ENCODE assay signal across 20 cellular contexts in genomic region chr1:10622896-10623295, GRCh38.
DNase-seq lines count a peak whose midpoint lies in the region; ATAC-seq and TF ChIP-seq lines count a peak whose summit lies in the region.
"Had no signal": no experiment of that assay in that cellular context is flagged by ENCODE, and none has a peak within 500 bp of the region (broad histone marks: within the 10 kb centered on the region; RNA-seq: fewer than 3 reads in every experiment).

No MANE protein-coding gene starts in this region.

- no peak for ATAC-seq in GM18520 (IDR thresholded peaks at IDR 0.05; ENCODE audit: unreplicated experiment)
- ATAC-seq: GM12878 had no signal

- H3K36me3 Mint-ChIP-seq in CD14-positive monocyte = peaks cover 43 to 64% of the 10 kb centered on the region in 2 donors

- H2BK5ac ChIP-seq in trophoblast cell (ENCODE audit: low read depth, low read length, poor library complexity) = no peak overlapping the region

- H3K4me1 ChIP-seq in esophagus muscularis mucosa = peaks cover 0 to 19% (median 11%) of the 10 kb centered on the region in 4 donors
- no peaks in the 10 kb centered on the region for H3K4me1 ChIP-seq in trophoblast cell (ENCODE audit: control insufficient read depth in 1 of 2, insufficient read depth in 2 of 2, low read length in 2 of 2)
- H3K4me1 ChIP-seq: BE2C, Caco-2 had no signal

- H3K4me2 ChIP-seq in trophoblast cell (ENCODE audit: low read length) = no peak overlapping the region
- H3K4me2 ChIP-seq: KMS-11 had no signal

- H3K4me3 ChIP-seq in esophagus muscularis mucosa = no peak overlapping the region
- H3K4me3 ChIP-seq in trophoblast cell (ENCODE audit: low read depth, low read length) = no peak overlapping the region
- H3K4me3 ChIP-seq: GM12878, SK-N-MC had no signal

- no peaks in the 10 kb centered on the region for H3K9me3 ChIP-seq in esophagus muscularis mucosa
- peaks cover 4% of the 10 kb centered on the region for H3K9me3 ChIP-seq in trophoblast cell (ENCODE audit: insufficient read depth, low read depth, low read length)
- H3K9me3 ChIP-seq: BE2C, Caco-2 had no signal

- WGBS in esophagus muscularis mucosa = 68% methylated on average over 11 of the region's 11 CpGs
- no CpG with 5 or more reads among the region's 11 CpGs for WGBS in trophoblast cell (ENCODE audit: extremely low coverage, insufficient coverage, insufficient read length)

- no peaks in the 10 kb centered on the region for H3K79me1 ChIP-seq in trophoblast cell (ENCODE audit: low read length)

- no peak overlapping the region for H3K4me3 Mint-ChIP-seq in CD14-positive monocyte
- H3K4me3 Mint-ChIP-seq: CD4-positive, alpha-beta T cell had no signal

- no peak overlapping the region for H2AK5ac ChIP-seq in trophoblast cell (ENCODE audit: low read length)

- H2BK120ac ChIP-seq in trophoblast cell (ENCODE audit: insufficient read depth, low read length, poor library complexity) = no peak overlapping the region

- H4K12ac ChIP-seq in trophoblast cell (ENCODE audit: low read depth, low read length) = no peak overlapping the region

- H3K36me3 ChIP-seq in esophagus muscularis mucosa (peaks cover 11 to 45% (median 33%) of the 10 kb centered on the region in 4 donors), trophoblast cell (ENCODE audit: control insufficient read depth in 1 of 2, insufficient read depth in 2 of 2, low read length in 2 of 2) (peaks cover 8 to 19% of the 10 kb centered on the region in 2 experiments)
- H3K36me3 ChIP-seq: BE2C had no signal

- H3K18ac ChIP-seq in trophoblast cell (ENCODE audit: low read length) = no peak overlapping the region

- DNase-seq in NCI-H2171 treated with DMSO at 0.1 percent for 48 hours (lab: John Stamatoyannopoulos, UW) = peak; percentile 13
- no peak for DNase-seq in NCI-H2171 (lab: John Stamatoyannopoulos, UW)
- DNase-seq in CD14-positive monocyte (ENCODE audit: low spot score) = peak; percentile 41
- DNase-seq in esophagus muscularis mucosa (ENCODE audit: extremely low spot score) = no peak
- DNase-seq in retina = peak; percentile 23
- DNase-seq in midbrain (lab: John Stamatoyannopoulos, UW) = no peak
- DNase-seq in trophoblast cell = no peak
- DNase-seq: BE2C, Caco-2, MV-4-11, NCI-H187 treated with DMSO at 0.1 percent for 48 hours, NCI-H510A, NCI-H748 treated with DMSO at 0.1 percent for 48 hours, OCI-M1, SHP77 had no signal

- H3K27me3 Mint-ChIP-seq in CD14-positive monocyte (ENCODE audit: low read depth in 3 of 3) = peaks cover 0 to 2% (median 0%) of the 10 kb centered on the region in 3 donors
- H3K27me3 Mint-ChIP-seq: CD4-positive, alpha-beta T cell had no signal

- H2AFZ ChIP-seq in trophoblast cell (ENCODE audit: insufficient read depth, low read length, poor library complexity) = no peak overlapping the region

- no peak for TF ChIP-seq EP300 in esophagus muscularis mucosa (IDR thresholded peaks at IDR 0.05)

- peak overlapping the region; percentile 20 to 76 (median 55) for H3K27ac ChIP-seq in esophagus muscularis mucosa (replicated peaks in 1 of 4)
- H3K27ac ChIP-seq in trophoblast cell (ENCODE audit: low read depth, low read length) = no peak overlapping the region
- H3K27ac ChIP-seq: KMS-11 had no signal

- TF ChIP-seq CTCF in CD14-positive monocyte (IDR thresholded peaks at IDR 0.05) (no peak), esophagus muscularis mucosa (IDR thresholded peaks at IDR 0.05) (no peak)

- no peaks in the 10 kb centered on the region for H3K9me3 Mint-ChIP-seq in CD14-positive monocyte
- H3K9me3 Mint-ChIP-seq: CD4-positive, alpha-beta T cell had no signal

- H4K91ac ChIP-seq in trophoblast cell (ENCODE audit: low read depth, low read length) = no peak overlapping the region

- H3K79me2 ChIP-seq in trophoblast cell (ENCODE audit: control insufficient read depth, insufficient read depth, low read length, poor library complexity) = no peaks in the 10 kb centered on the region

- H3K4ac ChIP-seq in trophoblast cell (ENCODE audit: low read depth, low read length) = no peak overlapping the region

- H3K9ac ChIP-seq in trophoblast cell (ENCODE audit: low read length) = no peak overlapping the region
- H3K9ac ChIP-seq: KMS-11 had no signal

- intact Hi-C loops in CD14-positive monocyte (cut with micrococcal nuclease) = no loop called here
- intact Hi-C loops in esophagus muscularis mucosa (cut with DNase I) = no loop called here

- H4K8ac ChIP-seq in trophoblast cell (ENCODE audit: low read depth, low read length) = no peak overlapping the region

- H3K27me3 ChIP-seq in esophagus muscularis mucosa = no peaks in the 10 kb centered on the region
- no peaks in the 10 kb centered on the region for H3K27me3 ChIP-seq in trophoblast cell (ENCODE audit: insufficient read depth, low read length)
- H3K27me3 ChIP-seq: BE2C had no signal

- H3K23ac ChIP-seq in trophoblast cell (ENCODE audit: low read length) = no peak overlapping the region

- TF ChIP-seq POLR2A in esophagus muscularis mucosa (IDR thresholded peaks at IDR 0.05; ENCODE audit: low read depth) = no peak

- H3K27ac Mint-ChIP-seq in CD14-positive monocyte = no peak overlapping the region
- H3K27ac Mint-ChIP-seq: CD4-positive, alpha-beta T cell had no signal

- no peaks in the 10 kb centered on the region for H3K4me1 Mint-ChIP-seq in CD14-positive monocyte

- H2BK12ac ChIP-seq in trophoblast cell (ENCODE audit: low read length) = no peak overlapping the region

- no peak overlapping the region for H3K14ac ChIP-seq in trophoblast cell (ENCODE audit: low read length)

Comparison
In these comparisons a context has a peak if more than half of its experiments do, and no peak if none do; other contexts are left out.
1. DNase-seq: peak in NCI-H2171 treated with DMSO at 0.1 percent for 48 hours (single experiment), CD14-positive monocyte (single experiment) and retina (single experiment); none in NCI-H2171 (single experiment), esophagus muscularis mucosa (single experiment), midbrain (single experiment) and trophoblast cell (0 of 2).